ENCODE assay signal across 18 cellular contexts in the genomic region with DNA sequence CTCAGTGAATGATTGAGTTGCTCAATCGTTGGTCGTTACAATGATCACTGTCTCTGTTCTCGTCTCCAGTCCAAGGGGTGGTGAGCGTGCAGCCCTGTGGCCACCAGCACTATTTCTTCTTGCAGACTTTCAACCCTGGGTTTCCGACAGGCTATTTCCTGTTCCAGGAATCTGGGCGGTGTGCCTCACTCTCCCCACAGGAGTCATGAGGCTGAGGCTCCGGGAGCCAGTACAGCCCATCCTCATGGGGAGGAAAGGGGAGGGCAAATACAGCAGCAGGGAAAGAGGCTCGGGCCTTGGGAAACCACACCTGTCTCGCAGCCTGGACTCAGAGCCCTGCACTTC. TPM values are rescaled to one million over a fixed set of nuclear protein-coding genes. Genes with fewer than 3 reads are reported as not detected.
DNase-seq lines count a peak whose midpoint lies in the region; ATAC-seq, FAIRE-seq and TF ChIP-seq lines count a peak whose summit lies in the region.
"Had no signal": no experiment of that assay in that cellular context is flagged by ENCODE, and none has a peak within 500 bp of the region (broad histone marks: within the 10 kb centered on the region; RNA-seq: fewer than 3 reads in every experiment).

No MANE protein-coding gene starts in this region.

- FAIRE-seq in frontal cortex (lab: Jason Lieb, UNC), result no peak
- FAIRE-seq: D721Med, K562 had no signal

- in situ Hi-C loops in Panc1 (cut with HindIII; ENCODE audit: low pct_unique_long_range_greater_than_20kb, low sequenced_read_pairs), result no loop called here

- H3K4me3 ChIP-seq in Panc1 (ENCODE audit: low read depth in 2 of 2, low read length in 2 of 2), result no peak overlapping the region
- H3K4me3 ChIP-seq: K562 had no signal

- no peak overlapping the region for H3K27ac ChIP-seq in Panc1 (ENCODE audit: low read length)

- H3K36me3 ChIP-seq in Panc1 (ENCODE audit: control insufficient read depth, insufficient read depth, low read length), result no peaks in the 10 kb centered on the region

- CTCF ChIA-PET in Panc1 (lab: Charles Lee), result interaction anchor here (0.5 to 0.6 kb wide), 2 partner anchors 95 to 141 kb away, joined by 3 to 7 read pairs; no protein-coding TSS in a partner anchor

- no peaks in the 10 kb centered on the region for H3K4me1 ChIP-seq in Panc1 (ENCODE audit: control insufficient read depth, insufficient read depth, low read length)

- no peaks in the 10 kb centered on the region for H3K9me3 ChIP-seq in Panc1 (ENCODE audit: control insufficient read depth, insufficient read depth, low read depth, low read length)

- no peaks in the 10 kb centered on the region for H3K36me3 Mint-ChIP-seq in activated T-helper 2 cell treated with anti-CD3 and anti-CD28 coated beads, Interferon-gamma antibody, Interleukin-2, Interleukin-4, amounts not matched to agents 10 μg/mL and 5 μg/mL and 100 μg/mL, durations not matched to agents 14 hours and 24 hours and 36 hours (ENCODE audit: low read depth)
- H3K36me3 Mint-ChIP-seq: T-cell had no signal

- DNase-seq in AG20443 (ENCODE audit: low spot score) (peak; percentile 56), Panc1 (ENCODE audit: low read depth, low spot score) (no peak), medulla oblongata (ENCODE audit: extremely low spot score) (peak; percentile 34), frontal cortex (ENCODE audit: low spot score in 2 of 2) (no peak), RPMI8226 (no peak)
- no peak for DNase-seq in activated T-helper 2 cell treated with anti-CD3 and anti-CD28 coated beads, Interferon-gamma antibody, Interleukin-2, Interleukin-4, amounts not matched to agents 10 μg/mL and 5 μg/mL and 100 μg/mL, durations not matched to agents 14 hours and 24 hours and 36 hours (ENCODE audit: low spot score)
- DNase-seq in stimulated activated CD4-positive, alpha-beta T cell treated with anti-CD3 and anti-CD28 coated beads, Interleukin-1b, Interleukin-23, amount 100 ng/mL, for 48 hours, result no peak
- DNase-seq: activated CD4-positive, CD25-positive, alpha-beta regulatory T cell; activated CD8-positive, alpha-beta memory T cell treated with anti-CD3 and anti-CD28 coated beads, Interleukin-2, amount 50 U/mL, for 4 hours; activated naive CD4-positive, alpha-beta T cell treated with anti-CD3 and anti-CD28 coated beads, Interleukin-2, amount 50 U/mL, for 16 hours; H9; NCI-H146; stimulated activated naive CD8-positive, alpha-beta T cell treated with anti-CD3 and anti-CD28 coated beads, Interleukin-15, amount 100 ng/mL, for 72 hours; T-cell had no signal

- no peaks in the 10 kb centered on the region for H3K9me3 Mint-ChIP-seq in activated T-helper 2 cell treated with anti-CD3 and anti-CD28 coated beads, Interferon-gamma antibody, Interleukin-2, Interleukin-4, amounts not matched to agents 10 μg/mL and 5 μg/mL and 100 μg/mL, durations not matched to agents 14 hours and 24 hours and 36 hours
- H3K9me3 Mint-ChIP-seq: H9; stimulated activated naive CD8-positive, alpha-beta T cell treated with anti-CD3 and anti-CD28 coated beads, Interleukin-15, amount 100 ng/mL, for 72 hours; T-cell had no signal

- intact Hi-C loops in Panc1 (cut with micrococcal nuclease; ENCODE audit: unreplicated experiment), result loop anchor here (5.0 kb wide), 1 partner anchor 176 kb away; no protein-coding TSS in a partner anchor
- intact Hi-C loops in activated T-helper 2 cell treated with anti-CD3 and anti-CD28 coated beads, Interferon-gamma antibody, Interleukin-2, Interleukin-4, amounts not matched to agents 10 μg/mL and 5 μg/mL and 100 μg/mL, durations not matched to agents 14 hours and 24 hours and 36 hours (cut with micrococcal nuclease), result no loop called here

- peaks cover 1% of the 10 kb centered on the region for H3K27me3 Mint-ChIP-seq in activated T-helper 2 cell treated with anti-CD3 and anti-CD28 coated beads, Interferon-gamma antibody, Interleukin-2, Interleukin-4, amounts not matched to agents 10 μg/mL and 5 μg/mL and 100 μg/mL, durations not matched to agents 14 hours and 24 hours and 36 hours (ENCODE audit: low read depth)

- peak; percentile 35; the same call in 1 of the 2 replicates for ATAC-seq in Panc1
- ATAC-seq in esophagus mucosa, result peak; percentile 51
- ATAC-seq: stimulated activated naive CD8-positive, alpha-beta T cell treated with anti-CD3 and anti-CD28 coated beads, Interleukin-15, amount 100 ng/mL, for 72 hours; T-cell had no signal

- BruUV-seq in Panc1 (replicated peaks; lab: Mats Ljungman, UMichigan), result no TSS peak

- no peaks in the 10 kb centered on the region for H3K27me3 ChIP-seq in Panc1 (ENCODE audit: control insufficient read depth, insufficient read depth, low read length)

- H3K27ac Mint-ChIP-seq in activated T-helper 2 cell treated with anti-CD3 and anti-CD28 coated beads, Interferon-gamma antibody, Interleukin-2, Interleukin-4, amounts not matched to agents 10 μg/mL and 5 μg/mL and 100 μg/mL, durations not matched to agents 14 hours and 24 hours and 36 hours, result no peak overlapping the region
- H3K27ac Mint-ChIP-seq: H9; stimulated activated naive CD8-positive, alpha-beta T cell treated with anti-CD3 and anti-CD28 coated beads, Interleukin-15, amount 100 ng/mL, for 72 hours; T-cell had no signal

- POLR2A ChIA-PET in Panc1 (lab: Charles Lee), result interaction anchor here (0.6 kb wide), 1 partner anchor 275 kb away, joined by 4 read pairs; no protein-coding TSS in a partner anchor

- no peak overlapping the region for H3K4me3 Mint-ChIP-seq in activated T-helper 2 cell treated with anti-CD3 and anti-CD28 coated beads, Interferon-gamma antibody, Interleukin-2, Interleukin-4, amounts not matched to agents 10 μg/mL and 5 μg/mL and 100 μg/mL, durations not matched to agents 14 hours and 24 hours and 36 hours (ENCODE audit: low read depth)
- H3K4me3 Mint-ChIP-seq: H9; stimulated activated naive CD8-positive, alpha-beta T cell treated with anti-CD3 and anti-CD28 coated beads, Interleukin-15, amount 100 ng/mL, for 72 hours; T-cell had no signal

- TF ChIP-seq CTCF in Panc1 (IDR thresholded peaks at IDR 0.05), result no peak

- peaks cover 2% of the 10 kb centered on the region for H3K4me1 Mint-ChIP-seq in activated T-helper 2 cell treated with anti-CD3 and anti-CD28 coated beads, Interferon-gamma antibody, Interleukin-2, Interleukin-4, amounts not matched to agents 10 μg/mL and 5 μg/mL and 100 μg/mL, durations not matched to agents 14 hours and 24 hours and 36 hours (ENCODE audit: low read depth)
- H3K4me1 Mint-ChIP-seq: H9; stimulated activated naive CD8-positive, alpha-beta T cell treated with anti-CD3 and anti-CD28 coated beads, Interleukin-15, amount 100 ng/mL, for 72 hours; T-cell had no signal

RNA-seq across cellular contexts. Expression of a gene that starts 28.8 kb away (rescaled TPM):
- total RNA-seq in Panc1 (2021; ENCODE audit: unreplicated experiment) (0.08 TPM), esophagus mucosa (0.32 TPM), frontal cortex (1.2 TPM)
- 0.21 TPM for polyA plus RNA-seq in Panc1 (2012; ENCODE audit: insufficient read length)
- total RNA-seq in activated T-helper 2 cell treated with anti-CD3 and anti-CD28 coated beads, Interferon-gamma antibody, Interleukin-2, Interleukin-4, amounts not matched to agents 10 μg/mL and 5 μg/mL and 100 μg/mL, durations not matched to agents 14 hours and 24 hours and 36 hours, result not detected in 2 replicates
- total RNA-seq: K562, OCI-LY7, T-cell had no signal
- polyA plus RNA-seq: K562 had no signal

Comparison
In these comparisons a context has a peak if more than half of its experiments do, and no peak if none do; other contexts are left out.
1. DNase-seq: peak in AG20443 (single experiment) and medulla oblongata (single experiment); none in Panc1 (single experiment), frontal cortex (0 of 2), activated T-helper 2 cell treated with anti-CD3 and anti-CD28 coated beads, Interferon-gamma antibody, Interleukin-2, Interleukin-4, amounts not matched to agents 10 μg/mL and 5 μg/mL and 100 μg/mL, durations not matched to agents 14 hours and 24 hours and 36 hours (single experiment), RPMI8226 (single experiment) and stimulated activated CD4-positive, alpha-beta T cell treated with anti-CD3 and anti-CD28 coated beads, Interleukin-1b, Interleukin-23, amount 100 ng/mL, for 48 hours (single experiment).